ENCODE assay signal across 32 cellular contexts in genomic region chr18:50492061-50492460, GRCh38.
"Had no signal": no experiment of that assay in that cellular context is flagged by ENCODE, and none has a peak within 500 bp of the region (broad histone marks: within the 10 kb centered on the region; RNA-seq: fewer than 3 reads in every experiment).

No MANE protein-coding gene starts in this region.

- H3K27me3 ChIP-seq: ascending aorta, breast epithelium, cardiac muscle cell, colonic mucosa, gastrocnemius medialis, heart right ventricle had no signal

- H3K9me3 Mint-ChIP-seq: activated CD4-positive, alpha-beta memory T cell treated with anti-CD3 and anti-CD28 coated beads, Interleukin-2, amount 10 ng/mL, durations not matched to agents 7 days and 5 days; activated CD4-positive, alpha-beta T cell treated with anti-CD3 and anti-CD28 coated beads, Interleukin-2, amount 10 ng/mL, durations not matched to agents 7 days and 5 days; activated naive CD4-positive, alpha-beta T cell treated with anti-CD3 and anti-CD28 coated beads, Interleukin-2, amount 10 ng/mL, durations not matched to agents 7 days and 5 days; activated naive CD8-positive, alpha-beta T cell treated with anti-CD3 and anti-CD28 coated beads, Interleukin-2, amount 10 ng/mL, durations not matched to agents 7 days and 5 days; activated T-cell treated with anti-CD3 and anti-CD28 coated beads, Interleukin-2, amount 50 U/mL, for 72 hours; T-helper 2 cell treated with Interferon-gamma antibody and Interleukin-4, amounts not matched to agents 5 μg/mL and 100 μg/mL, for 36 hours had no signal

- H3K36me3 Mint-ChIP-seq: activated naive CD4-positive, alpha-beta T cell treated with anti-CD3 and anti-CD28 coated beads, Interleukin-2, amount 10 ng/mL, durations not matched to agents 7 days and 5 days; activated naive CD4-positive, alpha-beta T cell treated with anti-CD3 and anti-CD28 coated beads, Interleukin-2, amount 50 U/mL, for 72 hours; activated naive CD8-positive, alpha-beta T cell treated with anti-CD3 and anti-CD28 coated beads, Interleukin-2, amount 10 ng/mL, durations not matched to agents 7 days and 5 days; brain had no signal

- ATAC-seq: activated naive CD4-positive, alpha-beta T cell treated with anti-CD3 and anti-CD28 coated beads, Interleukin-2, amount 50 U/mL, for 72 hours; activated T-cell treated with anti-CD3 and anti-CD28 coated beads, Interleukin-2, amount 50 U/mL, for 72 hours; esophagus mucosa; gastrocnemius medialis; heart right ventricle; T-helper 17 cell had no signal

- H3K36me3 ChIP-seq: ascending aorta, breast epithelium, cardiac muscle cell, colonic mucosa, gastrocnemius medialis, heart right ventricle, WERI-Rb-1 had no signal

- H3K27ac Mint-ChIP-seq: activated CD4-positive, alpha-beta memory T cell treated with anti-CD3 and anti-CD28 coated beads, Interleukin-2, amount 10 ng/mL, durations not matched to agents 7 days and 5 days; activated CD4-positive, alpha-beta T cell treated with anti-CD3 and anti-CD28 coated beads, Interleukin-2, amount 10 ng/mL, durations not matched to agents 7 days and 5 days; activated naive CD4-positive, alpha-beta T cell treated with anti-CD3 and anti-CD28 coated beads, Interleukin-2, amount 10 ng/mL, durations not matched to agents 7 days and 5 days; activated naive CD4-positive, alpha-beta T cell treated with anti-CD3 and anti-CD28 coated beads, Interleukin-2, amount 50 U/mL, for 72 hours; activated naive CD8-positive, alpha-beta T cell treated with anti-CD3 and anti-CD28 coated beads, Interleukin-2, amount 10 ng/mL, durations not matched to agents 7 days and 5 days; activated T-cell treated with anti-CD3 and anti-CD28 coated beads, Interleukin-2, amount 50 U/mL, for 24 hours; activated T-cell treated with anti-CD3 and anti-CD28 coated beads, Interleukin-2, amount 50 U/mL, for 72 hours; brain; T-helper 17 cell; T-helper 2 cell treated with Interferon-gamma antibody and Interleukin-4, amounts not matched to agents 5 μg/mL and 100 μg/mL, for 36 hours had no signal

- H3K4me3 Mint-ChIP-seq: activated CD4-positive, alpha-beta memory T cell treated with anti-CD3 and anti-CD28 coated beads, Interleukin-2, amount 10 ng/mL, durations not matched to agents 7 days and 5 days; activated CD4-positive, alpha-beta T cell treated with anti-CD3 and anti-CD28 coated beads, Interleukin-2, amount 10 ng/mL, durations not matched to agents 7 days and 5 days; activated naive CD4-positive, alpha-beta T cell treated with anti-CD3 and anti-CD28 coated beads, Interleukin-2, amount 10 ng/mL, durations not matched to agents 7 days and 5 days; activated naive CD8-positive, alpha-beta T cell treated with anti-CD3 and anti-CD28 coated beads, Interleukin-2, amount 10 ng/mL, durations not matched to agents 7 days and 5 days; activated T-cell treated with anti-CD3 and anti-CD28 coated beads, Interleukin-2, amount 50 U/mL, for 24 hours; activated T-cell treated with anti-CD3 and anti-CD28 coated beads, Interleukin-2, amount 50 U/mL, for 72 hours; brain; T-helper 17 cell; T-helper 2 cell treated with Interferon-gamma antibody and Interleukin-4, amounts not matched to agents 5 μg/mL and 100 μg/mL, for 36 hours had no signal

- H3K4me1 Mint-ChIP-seq: activated CD4-positive, alpha-beta memory T cell treated with anti-CD3 and anti-CD28 coated beads, Interleukin-2, amount 10 ng/mL, durations not matched to agents 7 days and 5 days; activated CD4-positive, alpha-beta T cell treated with anti-CD3 and anti-CD28 coated beads, Interleukin-2, amount 10 ng/mL, durations not matched to agents 7 days and 5 days; activated naive CD4-positive, alpha-beta T cell treated with anti-CD3 and anti-CD28 coated beads, Interleukin-2, amount 10 ng/mL, durations not matched to agents 7 days and 5 days; activated naive CD8-positive, alpha-beta T cell treated with anti-CD3 and anti-CD28 coated beads, Interleukin-2, amount 10 ng/mL, durations not matched to agents 7 days and 5 days; brain; T-helper 17 cell had no signal

- H3K4me3 ChIP-seq: ascending aorta, breast epithelium, cardiac muscle cell, colonic mucosa, gastrocnemius medialis, heart right ventricle had no signal

- DNase-seq: activated CD4-positive, alpha-beta memory T cell treated with anti-CD3 and anti-CD28 coated beads, Interleukin-2, amount 10 ng/mL, durations not matched to agents 7 days and 5 days; activated CD4-positive, alpha-beta T cell treated with anti-CD3 and anti-CD28 coated beads for 1 hour; activated CD4-positive, alpha-beta T cell treated with anti-CD3 and anti-CD28 coated beads for 4 hours; activated CD4-positive, alpha-beta T cell treated with anti-CD3 and anti-CD28 coated beads, Interleukin-2, amount 10 ng/mL, durations not matched to agents 7 days and 5 days; activated CD4-positive, alpha-beta T cell treated with anti-CD3 and anti-CD28 coated beads, Interleukin-2, amount 50 U/mL, for 4 hours; activated CD4-positive, CD25-positive, alpha-beta regulatory T cell; activated CD8-positive, alpha-beta memory T cell treated with anti-CD3 and anti-CD28 coated beads, Interleukin-2, amount 50 U/mL, for 48 hours; activated gamma-delta T cell; activated naive CD4-positive, alpha-beta T cell; activated naive CD4-positive, alpha-beta T cell treated with anti-CD3 and anti-CD28 coated beads, Interleukin-2, amount 10 ng/mL, durations not matched to agents 7 days and 5 days; activated naive CD8-positive, alpha-beta T cell treated with anti-CD3 and anti-CD28 coated beads, Interleukin-2, amount 10 ng/mL, durations not matched to agents 7 days and 5 days; activated T-cell treated with anti-CD3 and anti-CD28 coated beads for 4 hours; activated T-cell treated with anti-CD3 and anti-CD28 coated beads, Interleukin-2, amount 50 U/mL, for 24 hours; activated T-cell treated with anti-CD3 and anti-CD28 coated beads, Interleukin-2, amount 50 U/mL, for 72 hours; central memory CD4-positive, alpha-beta T cell; cerebellar nuclear complex; colonic mucosa; effector CD8-positive, alpha-beta T cell; foreskin fibroblast; gastrocnemius medialis; heart right ventricle; T-helper 1 cell; T-helper 17 cell; T1000; WERI-Rb-1 had no signal

- H3K4me1 ChIP-seq: ascending aorta, breast epithelium, colonic mucosa, gastrocnemius medialis, heart right ventricle had no signal

- H3K27ac ChIP-seq: ascending aorta, breast epithelium, cardiac muscle cell, colonic mucosa, gastrocnemius medialis, heart right ventricle, WERI-Rb-1 had no signal

- H3K27me3 Mint-ChIP-seq: T-helper 17 cell had no signal

- H3K9me3 ChIP-seq: ascending aorta, colonic mucosa, gastrocnemius medialis had no signal
